ENCODE assay signal across 30 cellular contexts in the genomic region with DNA sequence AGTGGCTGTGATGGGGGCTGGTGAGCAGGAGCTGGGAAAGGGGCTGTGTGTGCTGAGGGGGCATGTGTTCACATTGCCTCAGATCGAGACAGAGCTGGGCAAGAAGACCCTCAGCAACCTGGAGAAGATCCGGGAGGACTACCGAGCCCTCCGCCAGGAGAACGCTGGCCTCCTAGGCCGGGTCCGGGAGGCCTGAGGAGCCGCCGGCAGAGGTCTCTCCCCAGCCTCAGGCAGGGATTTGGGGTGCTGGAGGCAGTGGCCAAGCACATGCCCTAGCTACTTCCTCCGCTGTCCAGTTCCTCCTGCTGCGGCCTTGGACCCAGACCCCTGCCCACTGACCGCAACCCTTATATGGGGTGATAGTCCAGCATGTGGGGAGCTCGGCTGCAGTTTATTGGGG. TPM values are rescaled to one million over a fixed set of nuclear protein-coding genes. Genes with fewer than 3 reads are reported as not detected.
"Had no signal": no experiment of that assay in that cellular context is flagged by ENCODE, and none has a peak within 500 bp of the region (broad histone marks: within the 10 kb centered on the region; RNA-seq: fewer than 3 reads in every experiment).

No MANE protein-coding gene starts in this region.

- H3K36me3 Mint-ChIP-seq: activated naive CD8-positive, alpha-beta T cell had no signal

- H3K27ac Mint-ChIP-seq: activated naive CD4-positive, alpha-beta T cell treated with anti-CD3 and anti-CD28 coated beads, Interleukin-2, amount 10 ng/mL, durations not matched to agents 7 days and 5 days had no signal

- H3K36me3 ChIP-seq: cardiac muscle cell, SJCRH30, WERI-Rb-1 had no signal

- H3K9me3 Mint-ChIP-seq: activated CD4-positive, alpha-beta memory T cell treated with anti-CD3 and anti-CD28 coated beads for 36 hours; activated naive CD4-positive, alpha-beta T cell treated with anti-CD3 and anti-CD28 coated beads, Interleukin-2, amount 10 ng/mL, durations not matched to agents 7 days and 5 days; activated T-cell treated with anti-CD3 and anti-CD28 coated beads, Interleukin-2, amount 50 U/mL, for 4 hours; activated T-helper 1 cell treated with anti-CD3 and anti-CD28 coated beads, Interleukin-12 subunit alpha, Interleukin-12 subunit beta, Interleukin-2, Interleukin-4 antibody, amounts not matched to agents 30 ng/mL and 10 ng/mL and 1 ng/mL, durations not matched to agents 14 hours and 24 hours and 36 hours; central memory CD8-positive, alpha-beta T cell had no signal

- H3K4me3 ChIP-seq: ascending aorta, cardiac muscle cell, SJCRH30, SK-N-MC had no signal

- H3K4me3 Mint-ChIP-seq: activated CD4-positive, alpha-beta memory T cell treated with anti-CD3 and anti-CD28 coated beads for 36 hours; activated naive CD4-positive, alpha-beta T cell treated with anti-CD3 and anti-CD28 coated beads, Interleukin-2, amount 10 ng/mL, durations not matched to agents 7 days and 5 days; activated naive CD8-positive, alpha-beta T cell; activated T-cell treated with anti-CD3 and anti-CD28 coated beads, Interleukin-2, amount 50 U/mL, for 4 hours; activated T-helper 1 cell treated with anti-CD3 and anti-CD28 coated beads, Interleukin-12 subunit alpha, Interleukin-12 subunit beta, Interleukin-2, Interleukin-4 antibody, amounts not matched to agents 30 ng/mL and 10 ng/mL and 1 ng/mL, durations not matched to agents 14 hours and 24 hours and 36 hours; central memory CD8-positive, alpha-beta T cell had no signal

- H3K9me3 ChIP-seq: ascending aorta, SJCRH30 had no signal

- ATAC-seq: activated T-cell treated with anti-CD3 and anti-CD28 coated beads, Interleukin-2, amount 50 U/mL, for 4 hours; Panc1 had no signal

- H3K27ac ChIP-seq: ascending aorta, cardiac muscle cell, SJCRH30, SK-N-MC, WERI-Rb-1 had no signal

- H3K4me1 ChIP-seq: ascending aorta, SJCRH30 had no signal

- DNase-seq: activated CD4-positive, alpha-beta memory T cell treated with anti-CD3 and anti-CD28 coated beads for 36 hours; activated CD4-positive, alpha-beta T cell treated with anti-CD3 and anti-CD28 coated beads, Interleukin-2, amount 50 U/mL, for 1 hour; activated effector memory CD4-positive, alpha-beta T cell treated with Interleukin-2 at 50 U/mL for 16 hours; activated naive CD4-positive, alpha-beta T cell treated with anti-CD3 and anti-CD28 coated beads, Interleukin-2, amount 10 ng/mL, durations not matched to agents 7 days and 5 days; activated T-cell treated with anti-CD3 and anti-CD28 coated beads for 4 hours; activated T-cell treated with anti-CD3 and anti-CD28 coated beads, Interleukin-2, amount 50 U/mL, for 4 hours; Karpas-422; KBM-7; NCI-H1105; NCI-H1417 treated with DMSO at 0.1 percent for 48 hours; NCI-H1694; NCI-H1930; NCI-H2081 treated with DMSO at 0.1 percent for 48 hours; NCI-H226; NCI-H446 treated with DMSO at 0.1 percent for 48 hours; NCI-H524; SHP77; SJCRH30; T1000; WERI-Rb-1 had no signal

- H3K27me3 Mint-ChIP-seq: activated CD4-positive, alpha-beta memory T cell treated with anti-CD3 and anti-CD28 coated beads for 36 hours; activated naive CD4-positive, alpha-beta T cell treated with anti-CD3 and anti-CD28 coated beads, Interleukin-2, amount 10 ng/mL, durations not matched to agents 7 days and 5 days; activated naive CD8-positive, alpha-beta T cell; central memory CD8-positive, alpha-beta T cell had no signal

RNA-seq across cellular contexts. Expression of a gene that starts 14.4 kb away (rescaled TPM):
- total RNA-seq: ascending aorta, RPMI7951, SJCRH30 had no signal

RNA-seq across cellular contexts. Expression of a gene that starts 16.9 kb away (rescaled TPM):
- total RNA-seq: ascending aorta, chondrocyte, MCF 10A, RPMI7951, SJCRH30 had no signal
